Comparison of ENCODE assay signal across 26 cellular contexts in genomic region chr7:97442-97841, GRCh38.
DNase-seq lines count a peak whose midpoint lies in the region; ATAC-seq, FAIRE-seq and TF ChIP-seq lines count a peak whose summit lies in the region.
"Had no signal": no experiment of that assay in that cellular context is flagged by ENCODE, and none has a peak within 500 bp of the region (broad histone marks: within the 10 kb centered on the region; RNA-seq: fewer than 3 reads in every experiment).

No MANE protein-coding gene starts in this region.

- TF ChIP-seq RAD21 in HepG2 (CRISPR knock-in tag; IDR thresholded peaks at IDR 0.05) = no peak

- H3K9me3 Mint-ChIP-seq in endodermal cell (no peaks in the 10 kb centered on the region), progenitor cell of endocrine pancreas (ENCODE audit: low read depth) (no peaks in the 10 kb centered on the region)
- H3K9me3 Mint-ChIP-seq in activated CD8-positive, alpha-beta T cell treated with anti-CD3 and anti-CD28 coated beads, Interleukin-2, amount 10 ng/mL, durations not matched to agents 7 days and 5 days (ENCODE audit: insufficient read depth) = no peaks in the 10 kb centered on the region

- H3K36me3 ChIP-seq in HUES64 (ENCODE audit: insufficient read depth, low read length) = no peaks in the 10 kb centered on the region
- H3K36me3 ChIP-seq in endodermal cell (ENCODE audit: control insufficient read depth, insufficient read depth, low read length) = no peaks in the 10 kb centered on the region
- no peaks in the 10 kb centered on the region for H3K36me3 ChIP-seq in HepG2 (replicated peaks in 1 of 2; ENCODE audit: control insufficient read depth in 1 of 2, insufficient read depth in 2 of 2, low read length in 2 of 2)

- no peaks in the 10 kb centered on the region for H3K27me3 Mint-ChIP-seq in endodermal cell (ENCODE audit: insufficient read depth)
- H3K27me3 Mint-ChIP-seq in activated CD8-positive, alpha-beta T cell treated with anti-CD3 and anti-CD28 coated beads, Interleukin-2, amount 10 ng/mL, durations not matched to agents 7 days and 5 days (ENCODE audit: low read depth) = peaks cover 8% of the 10 kb centered on the region
- peaks cover 40% of the 10 kb centered on the region for H3K27me3 Mint-ChIP-seq in progenitor cell of endocrine pancreas
- H3K27me3 Mint-ChIP-seq: IgD-negative memory B cell had no signal

- in situ Hi-C loops in HepG2 (cut with HindIII; ENCODE audit: extremely low pct_ligation_motif_present, low pct_unique_long_range_greater_than_20kb) = no loop called here

- no peak for DNase-seq in endodermal cell
- no peak for DNase-seq in HepG2 (ENCODE audit: low spot score)
- no peak for DNase-seq in activated CD4-positive, CD25-positive, alpha-beta regulatory T cell treated with anti-CD3 and anti-CD28 coated beads, Interleukin-2, amount 50 U/mL, for 72 hours
- no peak for DNase-seq in activated CD8-positive, alpha-beta T cell treated with anti-CD3 and anti-CD28 coated beads, Interleukin-2, amount 10 ng/mL, durations not matched to agents 7 days and 5 days
- DNase-seq in progenitor cell of endocrine pancreas (ENCODE audit: low spot score, unreplicated experiment) = no peak
- DNase-seq: Caco-2; CD8-positive, alpha-beta T cell; GOT3; NCI-H1092 treated with DMSO at 0.1 percent for 48 hours; NCI-H1436; NCI-H187; NCI-H2081 treated with DMSO at 0.1 percent for 48 hours; NCI-H2171 treated with DMSO at 0.1 percent for 48 hours; NCI-H524; NCI-H748 treated with DMSO at 0.1 percent for 48 hours; SIG-M5 had no signal

- H3K9ac ChIP-seq in HUES64 (ENCODE audit: low read depth, low read length) (peak overlapping the region; percentile 46; the same call in 1 of the 2 replicates), endodermal cell (ENCODE audit: extremely low read depth, low read length, poor library complexity, severe bottlenecking) (no peak overlapping the region), HepG2 (ENCODE audit: insufficient read depth, low read depth, low read length) (no peak overlapping the region)
- H3K9ac ChIP-seq: KMS-11 had no signal

- TF ChIP-seq CTCF in endodermal cell (conservative IDR thresholded peaks at IDR 0.05) (peak; percentile 15), HepG2 (CRISPR knock-in tag; IDR thresholded peaks at IDR 0.05) (no peak), progenitor cell of endocrine pancreas (IDR thresholded peaks at IDR 0.05; ENCODE audit: unreplicated experiment) (no peak)

- no peak overlapping the region for H3K4me3 Mint-ChIP-seq in endodermal cell
- no peak overlapping the region for H3K4me3 Mint-ChIP-seq in activated CD8-positive, alpha-beta T cell treated with anti-CD3 and anti-CD28 coated beads, Interleukin-2, amount 10 ng/mL, durations not matched to agents 7 days and 5 days
- no peak overlapping the region for H3K4me3 Mint-ChIP-seq in progenitor cell of endocrine pancreas (ENCODE audit: low read depth)
- H3K4me3 Mint-ChIP-seq: B cell; CD8-positive, alpha-beta T cell; IgD-negative memory B cell had no signal

- H3K4me3 ChIP-seq in HUES64 (ENCODE audit: low read length) (peak overlapping the region; percentile 12), endodermal cell (ENCODE audit: low read length) (no peak overlapping the region), HepG2 (replicated peaks in 1 of 3; ENCODE audit: insufficient read depth in 1 of 3, low read depth in 2 of 3, low read length in 3 of 3) (no peak overlapping the region)
- H3K4me3 ChIP-seq: SK-N-MC had no signal

- peaks cover 43% of the 10 kb centered on the region for H3K4me1 Mint-ChIP-seq in endodermal cell
- H3K4me1 Mint-ChIP-seq in activated CD8-positive, alpha-beta T cell treated with anti-CD3 and anti-CD28 coated beads, Interleukin-2, amount 10 ng/mL, durations not matched to agents 7 days and 5 days (ENCODE audit: low read depth) = no peaks in the 10 kb centered on the region
- H3K4me1 Mint-ChIP-seq in progenitor cell of endocrine pancreas (ENCODE audit: low read depth) = no peaks in the 10 kb centered on the region
- H3K4me1 Mint-ChIP-seq: B cell had no signal

- intact Hi-C loops in HepG2 (cut with micrococcal nuclease; ENCODE audit: unreplicated experiment) = no loop called here

- H3K27ac ChIP-seq in HUES64 (ENCODE audit: low read depth, low read length) (peak overlapping the region; percentile 93), endodermal cell (ENCODE audit: low read depth, low read length) (no peak overlapping the region), HepG2 (ENCODE audit: extremely low read length, insufficient read depth, low read length) (no peak overlapping the region)
- H3K27ac ChIP-seq: C4-2B, HL-60, KMS-11, SK-N-MC had no signal

- BruUV-seq in HepG2 (replicated peaks; lab: Mats Ljungman, UMichigan) = no TSS peak

- H3K9me3 ChIP-seq in HUES64 (ENCODE audit: insufficient read depth, low read depth, low read length) (peaks cover 11% of the 10 kb centered on the region; the same call in 1 of the 2 replicates), endodermal cell (ENCODE audit: control insufficient read depth, low read length) (peaks cover 9% of the 10 kb centered on the region), HepG2 (ENCODE audit: low read length) (no peaks in the 10 kb centered on the region)
- H3K9me3 ChIP-seq: Caco-2 had no signal

- no peaks in the 10 kb centered on the region for H3K79me2 ChIP-seq in HepG2 (ENCODE audit: insufficient read depth, low read length)

- POLR2A ChIA-PET in HepG2 (lab: Yijun Ruan, JAX) = no interaction called here
- POLR2A ChIA-PET in activated CD8-positive, alpha-beta T cell treated with anti-CD3 and anti-CD28 coated beads, Interleukin-2, amount 10 ng/mL, durations not matched to agents 7 days and 5 days (lab: Charles Lee) = no interaction called here

- WGBS in HUES64 = 54% methylated on average over 3 of the region's 3 CpGs
- 60 to 86% methylated on average over 1 to 3 of the region's 3 CpGs for WGBS in endodermal cell (ENCODE audit: insufficient coverage in 1 of 2, insufficient read length in 1 of 2), 2 experiments
- WGBS in HepG2 (ENCODE audit: low lambda C conversion rate) = 54% methylated on average over 3 of the region's 3 CpGs

- CTCF ChIA-PET in HepG2 (lab: Yijun Ruan, JAX; ENCODE audit: low intra/inter-chr PET ratio, low total read pairs) = no interaction called here
- CTCF ChIA-PET in activated CD8-positive, alpha-beta T cell treated with anti-CD3 and anti-CD28 coated beads, Interleukin-2, amount 10 ng/mL, durations not matched to agents 7 days and 5 days (lab: Charles Lee) = no interaction called here

- H3K4me2 ChIP-seq in HepG2 (ENCODE audit: low read depth, low read length) = no peak overlapping the region
- H3K4me2 ChIP-seq: KMS-11 had no signal

- TF ChIP-seq POLR2A in HepG2 (IDR thresholded peaks at IDR 0.05; ENCODE audit: insufficient read depth in 1 of 2, low read depth in 2 of 2, low read length in 2 of 2) = no peak

- ATAC-seq in HepG2 (no peak), HG03442 (IDR thresholded peaks at IDR 0.05; ENCODE audit: unreplicated experiment) (no peak)
- no peak for ATAC-seq in activated CD8-positive, alpha-beta T cell treated with anti-CD3 and anti-CD28 coated beads, Interleukin-2, amount 10 ng/mL, durations not matched to agents 7 days and 5 days
- ATAC-seq: CD8-positive, alpha-beta T cell had no signal

- no peaks in the 10 kb centered on the region for H3K27me3 ChIP-seq in HUES64 (ENCODE audit: insufficient read depth, low read length)
- H3K27me3 ChIP-seq in endodermal cell (ENCODE audit: control insufficient read depth, insufficient read depth, low read length, poor library complexity, severe bottlenecking) = no peaks in the 10 kb centered on the region
- peaks cover 0 to 38% of the 10 kb centered on the region in 2 experiments; a peak in 3 of 5 replicates for H3K27me3 ChIP-seq in HepG2 (ENCODE audit: control insufficient read depth in 1 of 2, insufficient read depth in 2 of 2, low read length in 2 of 2)

- H3K36me3 Mint-ChIP-seq in endodermal cell (ENCODE audit: low read depth) (no peaks in the 10 kb centered on the region), progenitor cell of endocrine pancreas (ENCODE audit: insufficient read depth) (no peaks in the 10 kb centered on the region)
- no peaks in the 10 kb centered on the region for H3K36me3 Mint-ChIP-seq in activated CD8-positive, alpha-beta T cell treated with anti-CD3 and anti-CD28 coated beads, Interleukin-2, amount 10 ng/mL, durations not matched to agents 7 days and 5 days (ENCODE audit: low read depth)
- H3K36me3 Mint-ChIP-seq: CD8-positive, alpha-beta T cell had no signal

- FAIRE-seq in HepG2 (lab: Jason Lieb, UNC) = no peak
- FAIRE-seq: G401.6, RCC 7860 had no signal

- H2AFZ ChIP-seq in HepG2 (ENCODE audit: low read length) = no peak overlapping the region

- H3K4me1 ChIP-seq in HUES64 (ENCODE audit: insufficient read depth, low read length) (peaks cover 64% of the 10 kb centered on the region), endodermal cell (ENCODE audit: control insufficient read depth, insufficient read depth, low read length) (no peaks in the 10 kb centered on the region), HepG2 (ENCODE audit: insufficient read depth, low read length) (no peaks in the 10 kb centered on the region)
- H3K4me1 ChIP-seq: Caco-2 had no signal

- peak overlapping the region; percentile 69 for H3K27ac Mint-ChIP-seq in endodermal cell
- no peak overlapping the region for H3K27ac Mint-ChIP-seq in activated CD8-positive, alpha-beta T cell treated with anti-CD3 and anti-CD28 coated beads, Interleukin-2, amount 10 ng/mL, durations not matched to agents 7 days and 5 days
- H3K27ac Mint-ChIP-seq in progenitor cell of endocrine pancreas = no peak overlapping the region
- H3K27ac Mint-ChIP-seq: B cell; CD8-positive, alpha-beta T cell; IgD-negative memory B cell had no signal

- TF ChIP-seq EP300 in HepG2 (IDR thresholded peaks at IDR 0.05; ENCODE audit: low read depth in 2 of 2, low read length in 2 of 2) (no peak), HepG2 (CRISPR knock-in tag; IDR thresholded peaks at IDR 0.05; ENCODE audit: borderline replicate concordance) (no peak)

- no peaks in the 10 kb centered on the region for H4K20me1 ChIP-seq in HepG2 (ENCODE audit: insufficient read depth, low read length)

TF ChIP-seq in HepG2, 621 proteins besides CTCF, POLR2A, EP300 and RAD21:
- TF ChIP-seq SOX13 (IDR thresholded peaks at IDR 0.05) (no peak), SOX13 (CRISPR knock-in tag; conservative IDR thresholded peaks at IDR 0.05 in 1 of 2, IDR thresholded peaks at IDR 0.05 in 1 of 2) (no peak), STAG1 (CRISPR knock-in tag; IDR thresholded peaks at IDR 0.05) (peak; percentile 22; the same call in 1 of the 2 replicates), BATF2 (CRISPR knock-in tag; IDR thresholded peaks at IDR 0.05) (no peak), ZFX (CRISPR knock-in tag; IDR thresholded peaks at IDR 0.05; ENCODE audit: low read depth) (no peak), ZNF468 (CRISPR knock-in tag; IDR thresholded peaks at IDR 0.05) (no peak)
